ENCODE assay signal across 25 cellular contexts in the genomic region with DNA sequence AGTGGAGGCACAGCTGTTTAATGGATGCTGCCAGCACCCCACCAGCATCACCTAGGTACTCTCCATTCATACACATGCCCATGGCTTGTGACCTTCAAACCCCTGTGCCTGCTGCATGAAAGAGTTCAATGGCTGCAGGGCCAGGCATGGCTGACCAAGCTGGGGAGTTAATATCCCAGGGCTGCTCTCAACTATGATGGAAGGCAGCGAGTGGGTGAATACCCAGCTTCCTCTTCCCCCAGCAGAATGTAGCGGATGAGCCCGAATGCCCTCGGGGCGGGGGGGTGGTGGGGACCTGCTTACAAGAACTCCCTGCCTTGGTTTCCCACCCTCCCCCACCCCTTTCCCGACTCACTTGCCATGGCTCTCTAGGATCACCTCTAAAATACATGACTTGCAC.
A peak's percentile ranks its signal among the peaks of the same experiment; 100 is the strongest.
DNase-seq lines count a peak whose midpoint lies in the region; ATAC-seq and TF ChIP-seq lines count a peak whose summit lies in the region.
"Had no signal": no experiment of that assay in that cellular context is flagged by ENCODE, and none has a peak within 500 bp of the region (broad histone marks: within the 10 kb centered on the region; RNA-seq: fewer than 3 reads in every experiment).

No MANE protein-coding gene starts in this region.

- intact Hi-C loops in dorsolateral prefrontal cortex (cut with DNase I) (no loop called here), cardiac septum (cut with DNase I) (no loop called here)

- CTCF ChIA-PET in activated CD4-positive, alpha-beta memory T cell treated with anti-CD3 and anti-CD28 coated beads, Interleukin-2, amount 10 ng/mL, durations not matched to agents 7 days and 5 days (lab: Charles Lee), result no interaction called here

- H3K36me3 Mint-ChIP-seq in endodermal cell (ENCODE audit: low read depth), result no peaks in the 10 kb centered on the region
- H3K36me3 Mint-ChIP-seq in activated CD4-positive, alpha-beta memory T cell treated with anti-CD3 and anti-CD28 coated beads, Interleukin-2, amount 10 ng/mL, durations not matched to agents 7 days and 5 days (ENCODE audit: low read depth), result no peaks in the 10 kb centered on the region
- H3K36me3 Mint-ChIP-seq: CD14-positive monocyte; CD4-positive, alpha-beta memory T cell; CD4-positive, CD25-positive, alpha-beta regulatory T cell; CD8-positive, alpha-beta memory T cell had no signal

- no peaks in the 10 kb centered on the region for H3K9me3 Mint-ChIP-seq in endodermal cell
- H3K9me3 Mint-ChIP-seq in activated CD4-positive, alpha-beta memory T cell treated with anti-CD3 and anti-CD28 coated beads, Interleukin-2, amount 10 ng/mL, durations not matched to agents 7 days and 5 days, result no peaks in the 10 kb centered on the region
- H3K9me3 Mint-ChIP-seq: CD4-positive, alpha-beta memory T cell had no signal

- H3K4me1 ChIP-seq in BLaER1, result peaks cover 57% of the 10 kb centered on the region
- H3K4me1 ChIP-seq in endodermal cell (ENCODE audit: control insufficient read depth, insufficient read depth, low read length), result peaks cover 8% of the 10 kb centered on the region

- DNase-seq in endodermal cell (peak; percentile 34), mesenteric fat pad (ENCODE audit: low spot score) (peak; percentile 39), dorsolateral prefrontal cortex (no peak), cardiac septum (ENCODE audit: low spot score) (no peak)
- no peak for DNase-seq in activated CD4-positive, alpha-beta memory T cell treated with anti-CD3 and anti-CD28 coated beads, Interleukin-2, amount 10 ng/mL, durations not matched to agents 7 days and 5 days
- DNase-seq: AML-193; CD4-positive, alpha-beta memory T cell; CD4-positive, CD25-positive, alpha-beta regulatory T cell; CD8-positive, alpha-beta memory T cell; COR-L47; DMS 273 treated with DMSO at 0.1 percent for 48 hours; DMS153; DMS53; DMS79; DND-41; EL; GDM1 had no signal

- peaks cover 36% of the 10 kb centered on the region for H3K4me1 Mint-ChIP-seq in endodermal cell
- H3K4me1 Mint-ChIP-seq in activated CD4-positive, alpha-beta memory T cell treated with anti-CD3 and anti-CD28 coated beads, Interleukin-2, amount 10 ng/mL, durations not matched to agents 7 days and 5 days, result no peaks in the 10 kb centered on the region
- H3K4me1 Mint-ChIP-seq: B cell; CD4-positive, alpha-beta memory T cell; CD4-positive, CD25-positive, alpha-beta regulatory T cell; CD8-positive, alpha-beta memory T cell had no signal

- no peak overlapping the region for H3K27ac Mint-ChIP-seq in endodermal cell
- no peak overlapping the region for H3K27ac Mint-ChIP-seq in activated CD4-positive, alpha-beta memory T cell treated with anti-CD3 and anti-CD28 coated beads, Interleukin-2, amount 10 ng/mL, durations not matched to agents 7 days and 5 days
- H3K27ac Mint-ChIP-seq: B cell; CD4-positive, alpha-beta memory T cell; CD4-positive, CD25-positive, alpha-beta regulatory T cell had no signal

- no peaks in the 10 kb centered on the region for H3K36me3 ChIP-seq in BLaER1
- H3K36me3 ChIP-seq in endodermal cell (ENCODE audit: control insufficient read depth, insufficient read depth, low read length), result no peaks in the 10 kb centered on the region

- H3K27me3 ChIP-seq in BLaER1 (no peaks in the 10 kb centered on the region), endodermal cell (ENCODE audit: control insufficient read depth, insufficient read depth, low read length, poor library complexity, severe bottlenecking) (no peaks in the 10 kb centered on the region), dorsolateral prefrontal cortex (peaks cover 0 to 9% (median 0%) of the 10 kb centered on the region in 45 donors)

- peak overlapping the region; percentile 67 for H3K4me2 ChIP-seq in BLaER1
- H3K4me2 ChIP-seq: A549 had no signal

- H3K9ac ChIP-seq in BLaER1, result no peak overlapping the region
- no peak overlapping the region for H3K9ac ChIP-seq in endodermal cell (ENCODE audit: extremely low read depth, low read length, poor library complexity, severe bottlenecking)

- 91 to 94% methylated on average over 2 to 6 of the region's 6 CpGs for WGBS in endodermal cell (ENCODE audit: insufficient coverage in 1 of 2, insufficient read length in 1 of 2), 2 experiments

- H3K4me3 ChIP-seq in BLaER1, result no peak overlapping the region
- no peak overlapping the region for H3K4me3 ChIP-seq in endodermal cell (ENCODE audit: low read length)
- no peak overlapping the region for H3K4me3 ChIP-seq in dorsolateral prefrontal cortex
- H3K4me3 ChIP-seq: A549, GM12878 had no signal

- no peaks in the 10 kb centered on the region for H4K20me1 ChIP-seq in BLaER1

- H3K9me3 ChIP-seq in BLaER1, result peaks cover 11% of the 10 kb centered on the region; the same call in 1 of the 2 replicates
- H3K9me3 ChIP-seq in endodermal cell (ENCODE audit: control insufficient read depth, low read length), result no peaks in the 10 kb centered on the region
- H3K9me3 ChIP-seq: A549 had no signal

- no peak for ATAC-seq in HG03520 (IDR thresholded peaks at IDR 0.05; ENCODE audit: unreplicated experiment)
- ATAC-seq: A549, GM12878 had no signal

- POLR2A ChIA-PET in activated CD4-positive, alpha-beta memory T cell treated with anti-CD3 and anti-CD28 coated beads, Interleukin-2, amount 10 ng/mL, durations not matched to agents 7 days and 5 days (lab: Charles Lee), result no interaction called here

- H3K27ac ChIP-seq in BLaER1, result no peak overlapping the region
- H3K27ac ChIP-seq in C4-2B, result peak overlapping the region; percentile 87; the same call in 1 of the 2 replicates
- no peak overlapping the region for H3K27ac ChIP-seq in endodermal cell (ENCODE audit: low read depth, low read length)
- no peak overlapping the region for H3K27ac ChIP-seq in dorsolateral prefrontal cortex
- H3K27ac ChIP-seq: 22Rv1, A549 had no signal

- H3K27me3 Mint-ChIP-seq in endodermal cell (ENCODE audit: insufficient read depth), result peaks cover 25% of the 10 kb centered on the region
- peaks cover 18% of the 10 kb centered on the region for H3K27me3 Mint-ChIP-seq in activated CD4-positive, alpha-beta memory T cell treated with anti-CD3 and anti-CD28 coated beads, Interleukin-2, amount 10 ng/mL, durations not matched to agents 7 days and 5 days

- no peak overlapping the region for H3K4me3 Mint-ChIP-seq in endodermal cell
- no peak overlapping the region for H3K4me3 Mint-ChIP-seq in activated CD4-positive, alpha-beta memory T cell treated with anti-CD3 and anti-CD28 coated beads, Interleukin-2, amount 10 ng/mL, durations not matched to agents 7 days and 5 days
- H3K4me3 Mint-ChIP-seq: B cell; CD14-positive monocyte; CD4-positive, alpha-beta memory T cell; CD4-positive, CD25-positive, alpha-beta regulatory T cell; CD8-positive, alpha-beta memory T cell had no signal

- TF ChIP-seq CTCF in C4-2B (conservative IDR thresholded peaks at IDR 0.05) (no peak), endodermal cell (conservative IDR thresholded peaks at IDR 0.05) (no peak), dorsolateral prefrontal cortex (IDR thresholded peaks at IDR 0.05 in 54 of 56, conservative IDR thresholded peaks at IDR 0.05 in 2 of 56; ENCODE audit: low read depth in 1 of 56, partially characterized antibody in 56 of 56) (no peak)

Comparison
In these comparisons a context has a peak if more than half of its experiments do, and no peak if none do; other contexts are left out.
1. DNase-seq: peak in endodermal cell (single experiment) and mesenteric fat pad (single experiment); none in dorsolateral prefrontal cortex (0 of 10), cardiac septum (single experiment) and activated CD4-positive, alpha-beta memory T cell treated with anti-CD3 and anti-CD28 coated beads, Interleukin-2, amount 10 ng/mL, durations not matched to agents 7 days and 5 days (single experiment).